ENCODE assay signal across 17 cellular contexts in the genomic region with DNA sequence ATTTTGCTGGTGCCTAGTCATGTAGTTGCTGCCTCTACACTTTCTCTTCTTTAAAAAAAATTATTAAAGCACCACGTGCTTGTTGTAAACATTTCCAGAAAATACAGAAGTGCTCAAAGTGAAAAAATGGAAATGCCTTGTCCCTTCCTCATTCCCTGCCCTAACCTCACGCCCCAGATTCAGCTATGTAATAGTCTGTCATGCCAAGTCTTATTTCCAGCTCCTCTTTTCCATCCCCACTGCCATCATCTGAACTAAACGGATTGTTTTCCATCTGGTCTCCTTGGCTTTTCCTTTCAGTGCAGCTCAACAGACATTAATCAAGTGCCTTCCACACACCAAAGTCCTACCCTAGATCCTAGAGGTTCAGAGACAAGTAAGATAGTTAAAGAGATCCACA. TPM values are rescaled to one million over a fixed set of nuclear protein-coding genes. Genes with fewer than 3 reads are reported as not detected.
A peak's percentile ranks its signal among the peaks of the same experiment; 100 is the strongest.
DNase-seq lines count a peak whose midpoint lies in the region; ATAC-seq and TF ChIP-seq lines count a peak whose summit lies in the region.
"Had no signal": no experiment of that assay in that cellular context is flagged by ENCODE, and none has a peak within 500 bp of the region (broad histone marks: within the 10 kb centered on the region; RNA-seq: fewer than 3 reads in every experiment).

No MANE protein-coding gene starts in this region.

- POLR2A ChIA-PET in OCI-LY7 (lab: Charles Lee), result interaction anchor here (0.6 to 2.1 kb wide), 3 partner anchors 10 to 421 kb away, joined by 3 to 10 read pairs (median 4); no protein-coding TSS in a partner anchor

- H3K27ac ChIP-seq in left ventricle myocardium inferior (replicated peaks) (peak overlapping the region; percentile 50), OCI-LY7 (ENCODE audit: low read depth, low read length, poor library complexity, severe bottlenecking) (no peak overlapping the region)
- H3K27ac ChIP-seq: KMS-11 had no signal

- no peaks in the 10 kb centered on the region for H3K9me2 ChIP-seq in OCI-LY7 (ENCODE audit: insufficient read depth, low read length)

- H3K4me2 ChIP-seq in OCI-LY7 (ENCODE audit: low read length), result no peak overlapping the region
- H3K4me2 ChIP-seq: KMS-11 had no signal

- in situ Hi-C loops in GM13976 (cut with MboI; ENCODE audit: low sequenced_read_pairs, unreplicated experiment), result no loop called here

- intact Hi-C loops in left ventricle myocardium inferior (cut with micrococcal nuclease), result no loop called here
- intact Hi-C loops in sciatic nerve (cut with DNase I), result loop anchor here (10.0 kb wide), 1 partner anchor 107 kb away; no protein-coding TSS in a partner anchor
- intact Hi-C loops in OCI-LY7 (cut with micrococcal nuclease; ENCODE audit: unreplicated experiment), result no loop called here

- DNase-seq in CD1c-positive myeloid dendritic cell (ENCODE audit: extremely low spot score) (peak; percentile 84), adipocyte (ENCODE audit: low read depth) (peak; percentile 31), left ventricle myocardium inferior (no peak), sciatic nerve (ENCODE audit: low spot score) (no peak), OCI-LY7 (ENCODE audit: low spot score) (no peak), GM13976 (ENCODE audit: low spot score) (no peak), NCI-H2029 treated with DMSO at 0.1 percent for 48 hours (lab: John Stamatoyannopoulos, UW) (no peak)
- DNase-seq: activated CD8-positive, alpha-beta memory T cell treated with anti-CD3 and anti-CD28 coated beads, Interleukin-2, amount 50 U/mL, for 48 hours; CD4-positive, alpha-beta memory T cell; H9; NCI-H2107; stimulated activated naive CD8-positive, alpha-beta T cell treated with anti-CD3 and anti-CD28 coated beads, Interleukin-15, Interleukin-2, amounts not matched to agents 100 U/mL and 50 U/mL, for 24 hours; T1000 had no signal

- no peak for TF ChIP-seq CTCF in left ventricle myocardium inferior (IDR thresholded peaks at IDR 0.05; ENCODE audit: borderline replicate concordance)
- no peak for TF ChIP-seq CTCF in OCI-LY7 (conservative IDR thresholded peaks at IDR 0.05; ENCODE audit: low read length)
- no peak for TF ChIP-seq CTCF in GM13976 (IDR thresholded peaks at IDR 0.05; ENCODE audit: borderline replicate concordance, control extremely low read depth, extremely low read depth, insufficient read depth, missing control alignments)

- H3K4me1 ChIP-seq in adipocyte (ENCODE audit: control insufficient read depth, insufficient read depth, low read length), result peaks cover 23% of the 10 kb centered on the region
- peaks cover 8% of the 10 kb centered on the region for H3K4me1 ChIP-seq in left ventricle myocardium inferior
- H3K4me1 ChIP-seq in OCI-LY7 (ENCODE audit: insufficient read depth, low read length, poor library complexity, severe bottlenecking), result peaks cover 11% of the 10 kb centered on the region

- no peaks in the 10 kb centered on the region for H3K79me2 ChIP-seq in OCI-LY7 (ENCODE audit: insufficient read depth, low read depth, low read length)

- CTCF ChIA-PET in OCI-LY7 (lab: Charles Lee; ENCODE audit: unreplicated experiment), result interaction anchor here (0.8 kb wide), 1 partner anchor 48 kb away, joined by 4 read pairs; no protein-coding TSS in a partner anchor

- ATAC-seq in sciatic nerve (peak; percentile 81), HG03039 (IDR thresholded peaks at IDR 0.05; ENCODE audit: unreplicated experiment) (no peak)
- ATAC-seq: esophagus mucosa; stimulated activated naive CD8-positive, alpha-beta T cell treated with anti-CD3 and anti-CD28 coated beads, Interleukin-15, Interleukin-2, amounts not matched to agents 100 U/mL and 50 U/mL, for 24 hours had no signal

- no peaks in the 10 kb centered on the region for H4K20me1 ChIP-seq in OCI-LY7 (ENCODE audit: insufficient read depth, low read length)

- H3K27me3 ChIP-seq in adipocyte (replicated peaks; ENCODE audit: control insufficient read depth, insufficient read depth, low read length) (no peaks in the 10 kb centered on the region), left ventricle myocardium inferior (ENCODE audit: low read depth) (no peaks in the 10 kb centered on the region)

- peak overlapping the region; percentile 53 for H3K9ac ChIP-seq in adipocyte (ENCODE audit: low read length)
- H3K9ac ChIP-seq: KMS-11 had no signal

- no TSS peak for BruUV-seq in OCI-LY7 (replicated peaks; lab: Mats Ljungman, UMichigan)

- H2AFZ ChIP-seq in OCI-LY7 (ENCODE audit: low read length), result no peak overlapping the region

- H3K9me3 ChIP-seq in adipocyte (ENCODE audit: control insufficient read depth, low read length) (no peaks in the 10 kb centered on the region), left ventricle myocardium inferior (replicated peaks) (no peaks in the 10 kb centered on the region), OCI-LY7 (ENCODE audit: low read length) (no peaks in the 10 kb centered on the region)

- H3K4me3 ChIP-seq in adipocyte (ENCODE audit: low read length) (peak overlapping the region; percentile 2), left ventricle myocardium inferior (no peak overlapping the region), OCI-LY7 (ENCODE audit: low read depth, low read length, poor library complexity, severe bottlenecking) (no peak overlapping the region)
- H3K4me3 ChIP-seq: lung had no signal

- H3K36me3 ChIP-seq in adipocyte (ENCODE audit: control insufficient read depth, insufficient read depth, low read length, severe bottlenecking), result no peaks in the 10 kb centered on the region
- no peaks in the 10 kb centered on the region for H3K36me3 ChIP-seq in left ventricle myocardium inferior
- no peaks in the 10 kb centered on the region for H3K36me3 ChIP-seq in OCI-LY7 (ENCODE audit: insufficient read depth, low read length)

RNA-seq across cellular contexts. Expression of a gene that starts 15.5 kb away (rescaled TPM):
- 4.7 TPM for total RNA-seq in left ventricle myocardium inferior
- total RNA-seq in sciatic nerve, result 5.1 TPM
- total RNA-seq in OCI-LY7 (2014; rRNA removed; shearing (Covaris generic)), result 0.49 and 1.2 TPM in 2 replicates
- 1.3 and 1.6 TPM in 2 replicates for total RNA-seq in OCI-LY7 (2022)

RNA-seq across cellular contexts. Expression of a gene that starts 20.5 kb away (rescaled TPM):
- total RNA-seq in left ventricle myocardium inferior (39.2 TPM), sciatic nerve (202 TPM), OCI-LY7 (2022) (114 and 120 TPM in 2 replicates)
- total RNA-seq in OCI-LY7 (2014; rRNA removed; shearing (Covaris generic)), result 98.7 and 147 TPM in 2 replicates

Comparison
In these comparisons a context has a peak if more than half of its experiments do, and no peak if none do; other contexts are left out.
1. DNase-seq: peak in CD1c-positive myeloid dendritic cell (single experiment) and adipocyte (single experiment); none in left ventricle myocardium inferior (single experiment), sciatic nerve (single experiment), OCI-LY7 (single experiment), GM13976 (single experiment) and NCI-H2029 treated with DMSO at 0.1 percent for 48 hours (single experiment).